In genomic region chr12:84619053-84619452, GRCh38 we compare ENCODE assay signal across 16 cellular contexts.
DNase-seq lines count a peak whose midpoint lies in the region; ATAC-seq and TF ChIP-seq lines count a peak whose summit lies in the region.
"Had no signal": no experiment of that assay in that cellular context is flagged by ENCODE, and none has a peak within 500 bp of the region (broad histone marks: within the 10 kb centered on the region; RNA-seq: fewer than 3 reads in every experiment).

No MANE protein-coding gene starts in this region.

- DNase-seq in astrocyte of the cerebellum (ENCODE audit: low read depth) (no peak), mesothelial cell of epicardium (ENCODE audit: low spot score in 2 of 2, unreplicated experiment in 2 of 2) (no peak), erythroblast (lab: John Stamatoyannopoulos, UW) (no peak), NCI-H1694 (lab: John Stamatoyannopoulos, UW) (no peak), G401 (ENCODE audit: low spot score) (no peak)
- DNase-seq: activated CD4-positive, alpha-beta T cell treated with anti-CD3 and anti-CD28 coated beads for 1 hour; adrenal gland; glutamatergic neuron; KBM-7; natural killer cell; NCI-H187 had no signal

- no peak overlapping the region for H3K4me3 ChIP-seq in astrocyte of the cerebellum (ENCODE audit: low read depth, low read length)
- H3K4me3 ChIP-seq: adrenal gland had no signal

- TF ChIP-seq POLR2A in erythroblast (IDR thresholded peaks at IDR 0.05; ENCODE audit: low read length), result no peak

- no peak for ATAC-seq in HG03521 (IDR thresholded peaks at IDR 0.05; ENCODE audit: unreplicated experiment)
- ATAC-seq: natural killer cell, sciatic nerve had no signal

- TF ChIP-seq RAD21 in Ishikawa (IDR thresholded peaks at IDR 0.05; ENCODE audit: low read depth), result peak; percentile 41

- TF ChIP-seq CTCF in C4-2B (conservative IDR thresholded peaks at IDR 0.05) (peak; percentile 54), astrocyte of the cerebellum (IDR thresholded peaks at IDR 0.05; ENCODE audit: low read depth, low read length, missing control alignments) (peak; percentile 21), mesothelial cell of epicardium (IDR thresholded peaks at IDR 0.05; ENCODE audit: unreplicated experiment) (peak; percentile 27)

- no peak overlapping the region for H3K27ac Mint-ChIP-seq in mesothelial cell of epicardium
- H3K27ac Mint-ChIP-seq: natural killer cell; stimulated activated naive CD8-positive, alpha-beta T cell treated with anti-CD3 and anti-CD28 coated beads, Interleukin-15, Interleukin-2, amounts not matched to agents 100 ng/mL and 50 ng/mL, for 24 hours had no signal

- H3K36me3 Mint-ChIP-seq in mesothelial cell of epicardium, result peaks cover 6% of the 10 kb centered on the region
- H3K36me3 Mint-ChIP-seq: natural killer cell had no signal

- peaks cover 13% of the 10 kb centered on the region for H3K9me3 Mint-ChIP-seq in mesothelial cell of epicardium

- H3K27ac ChIP-seq in C4-2B, result no peak overlapping the region
- H3K27ac ChIP-seq: adrenal gland had no signal

- H3K4me1 Mint-ChIP-seq in mesothelial cell of epicardium, result peaks cover 9% of the 10 kb centered on the region
- H3K4me1 Mint-ChIP-seq: natural killer cell had no signal

- H3K27me3 Mint-ChIP-seq in mesothelial cell of epicardium (ENCODE audit: low read depth), result no peaks in the 10 kb centered on the region
- H3K27me3 Mint-ChIP-seq: stimulated activated naive CD8-positive, alpha-beta T cell treated with anti-CD3 and anti-CD28 coated beads, Interleukin-15, Interleukin-2, amounts not matched to agents 100 ng/mL and 50 ng/mL, for 24 hours had no signal

- no peak overlapping the region for H3K4me3 Mint-ChIP-seq in mesothelial cell of epicardium
- H3K4me3 Mint-ChIP-seq: natural killer cell; stimulated activated naive CD8-positive, alpha-beta T cell treated with anti-CD3 and anti-CD28 coated beads, Interleukin-15, Interleukin-2, amounts not matched to agents 100 ng/mL and 50 ng/mL, for 24 hours had no signal

- in situ Hi-C loops in astrocyte of the cerebellum (cut with HindIII; ENCODE audit: low sequenced_read_pairs) (no loop called here), G401 (cut with HindIII; ENCODE audit: low sequenced_read_pairs) (no loop called here)

- TF ChIP-seq EP300 in Ishikawa (IDR thresholded peaks at IDR 0.05; ENCODE audit: borderline replicate concordance), result no peak

TF ChIP-seq in Ishikawa, 13 proteins besides CTCF, POLR2A, EP300 and RAD21:
- TF ChIP-seq, protein P1, sequence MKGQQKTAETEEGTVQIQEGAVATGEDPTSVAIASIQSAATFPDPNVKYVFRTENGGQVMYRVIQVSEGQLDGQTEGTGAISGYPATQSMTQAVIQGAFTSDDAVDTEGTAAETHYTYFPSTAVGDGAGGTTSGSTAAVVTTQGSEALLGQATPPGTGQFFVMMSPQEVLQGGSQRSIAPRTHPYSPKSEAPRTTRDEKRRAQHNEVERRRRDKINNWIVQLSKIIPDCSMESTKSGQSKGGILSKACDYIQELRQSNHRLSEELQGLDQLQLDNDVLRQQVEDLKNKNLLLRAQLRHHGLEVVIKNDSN (IDR thresholded peaks at IDR 0.05), result no peak
- TF ChIP-seq CEBPB (IDR thresholded peaks at IDR 0.05), result no peak
- no peak for TF ChIP-seq TEAD4 (IDR thresholded peaks at IDR 0.05)
- TF ChIP-seq YY1 (IDR thresholded peaks at IDR 0.05; ENCODE audit: low read depth), result no peak
- TF ChIP-seq NFIC (IDR thresholded peaks at IDR 0.05), result no peak
- TF ChIP-seq TAF1 (IDR thresholded peaks at IDR 0.05; ENCODE audit: low read depth), result no peak
- TF ChIP-seq, protein P2, sequence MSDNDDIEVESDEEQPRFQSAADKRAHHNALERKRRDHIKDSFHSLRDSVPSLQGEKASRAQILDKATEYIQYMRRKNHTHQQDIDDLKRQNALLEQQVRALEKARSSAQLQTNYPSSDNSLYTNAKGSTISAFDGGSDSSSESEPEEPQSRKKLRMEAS (IDR thresholded peaks at IDR 0.05), result no peak
- TF ChIP-seq TCF12 (IDR thresholded peaks at IDR 0.05; ENCODE audit: low read depth), result no peak
- TF ChIP-seq REST (IDR thresholded peaks at IDR 0.05; ENCODE audit: low read depth), result no peak
